Comparison of ENCODE assay signal across 8 cellular contexts in genomic region chr2:69742170-69742952, GRCh38. TPM values are rescaled to one million over a fixed set of nuclear protein-coding genes. Genes with fewer than 3 reads are reported as not detected.
DNase-seq lines count a peak whose midpoint lies in the region; ATAC-seq and TF ChIP-seq lines count a peak whose summit lies in the region.

No MANE protein-coding gene starts in this region.

- H3K4me1 ChIP-seq in PC-9 (replicated peaks; ENCODE audit: insufficient read depth) (peaks cover 51% of the 10 kb centered on the region), endodermal cell (ENCODE audit: control insufficient read depth, insufficient read depth, low read length) (no peaks in the 10 kb centered on the region)
- peaks cover 0 to 2% of the 10 kb centered on the region in 2 donors for H3K4me1 ChIP-seq in naive thymus-derived CD4-positive, alpha-beta T cell (ENCODE audit: control insufficient read depth in 2 of 2, insufficient read depth in 2 of 2, low read length in 2 of 2)

- H3K36me3 Mint-ChIP-seq in endodermal cell (ENCODE audit: low read depth), result peaks cover 3% of the 10 kb centered on the region
- H3K36me3 Mint-ChIP-seq in naive thymus-derived CD4-positive, alpha-beta T cell, result peaks cover 0 to 5% (median 0%) of the 10 kb centered on the region in 5 donors

- H3K9ac ChIP-seq in endodermal cell (ENCODE audit: extremely low read depth, low read length, poor library complexity, severe bottlenecking), result no peak overlapping the region

- H3K27me3 Mint-ChIP-seq in endodermal cell (ENCODE audit: insufficient read depth), result peaks cover 19% of the 10 kb centered on the region
- H3K27me3 Mint-ChIP-seq in naive thymus-derived CD4-positive, alpha-beta T cell, result peaks cover 0 to 17% (median 0%) of the 10 kb centered on the region in 5 donors

- H3K9me3 ChIP-seq in PC-9 (ENCODE audit: insufficient read depth, low read depth) (no peaks in the 10 kb centered on the region), endodermal cell (ENCODE audit: control insufficient read depth, low read length) (no peaks in the 10 kb centered on the region)
- H3K9me3 ChIP-seq in naive thymus-derived CD4-positive, alpha-beta T cell (ENCODE audit: control insufficient read depth in 2 of 3, low read length in 3 of 3), result no peaks in the 10 kb centered on the region

- intact Hi-C loops in PC-9 (cut with micrococcal nuclease; ENCODE audit: unreplicated experiment), result loop anchor here (5.0 kb wide), 1 partner anchor 150 kb away; the partner anchor contains the start of gene SNRNP27
- intact Hi-C loops in naive thymus-derived CD4-positive, alpha-beta T cell (cut with micrococcal nuclease), result loop anchor here (1.0 to 10.0 kb wide), 4 partner anchors 32 to 502 kb away; partner anchors contain the start of genes GMCL1 (in 1 of the 2) and TIA1 (in 1 of the 2)

- no peaks in the 10 kb centered on the region for H3K27me3 ChIP-seq in PC-9 (ENCODE audit: insufficient read depth, low read depth)
- H3K27me3 ChIP-seq in endodermal cell (ENCODE audit: control insufficient read depth, insufficient read depth, low read length, poor library complexity, severe bottlenecking), result peaks cover 20% of the 10 kb centered on the region
- no peaks in the 10 kb centered on the region for H3K27me3 ChIP-seq in naive thymus-derived CD4-positive, alpha-beta T cell (ENCODE audit: control insufficient read depth in 2 of 2, insufficient read depth in 2 of 2, low read length in 2 of 2)

- no peaks in the 10 kb centered on the region for H3K9me2 ChIP-seq in PC-9 (ENCODE audit: insufficient read depth)

- H3K4me3 ChIP-seq in GM12865 (ENCODE audit: low read depth, low read length) (peak overlapping the region; percentile 84), PC-9 (peak overlapping the region; percentile 71), endodermal cell (ENCODE audit: low read length) (peak overlapping the region; percentile 81)
- H3K4me3 ChIP-seq in naive thymus-derived CD4-positive, alpha-beta T cell (ENCODE audit: low read length), result peak overlapping the region; percentile 63

- peak overlapping the region; percentile 72 for H3K27ac ChIP-seq in PC-9
- H3K27ac ChIP-seq in endodermal cell (ENCODE audit: low read depth, low read length), result no peak overlapping the region
- H3K27ac ChIP-seq in naive thymus-derived CD4-positive, alpha-beta T cell (ENCODE audit: low read depth, low read length), result peak overlapping the region; percentile 67

- peak overlapping the region; percentile 98 for H2AFZ ChIP-seq in PC-9

- H3K79me2 ChIP-seq in PC-9 (ENCODE audit: low read depth), result peaks cover 32% of the 10 kb centered on the region

- peak overlapping the region; percentile 74 for H3K4me3 Mint-ChIP-seq in endodermal cell
- H3K4me3 Mint-ChIP-seq in naive thymus-derived CD4-positive, alpha-beta T cell, result peak overlapping the region; percentile 76 to 98 (median 92)

- peak; percentile 34 for ATAC-seq in naive thymus-derived CD4-positive, alpha-beta T cell

- POLR2A ChIA-PET in HEK293T (lab: Yijun Ruan, JAX), result interaction anchor here (0.7 to 2.1 kb wide), 9 partner anchors 14 to 373 kb away, joined by 3 to 6 read pairs (median 4); no protein-coding TSS in a partner anchor
- POLR2A ChIA-PET in PC-9 (lab: Charles Lee; ENCODE audit: unreplicated experiment), result no interaction called here
- POLR2A ChIA-PET in naive thymus-derived CD4-positive, alpha-beta T cell (lab: Charles Lee), result interaction anchor here (0.6 to 2.0 kb wide), 3 partner anchors 9 to 98 kb away, joined by 3 to 4 read pairs (median 4); no protein-coding TSS in a partner anchor

- peak overlapping the region; percentile 99 for H3K4me2 ChIP-seq in PC-9

- H3K36me3 ChIP-seq in PC-9 (ENCODE audit: low read depth) (no peaks in the 10 kb centered on the region), endodermal cell (ENCODE audit: control insufficient read depth, insufficient read depth, low read length) (no peaks in the 10 kb centered on the region)
- no peaks in the 10 kb centered on the region for H3K36me3 ChIP-seq in naive thymus-derived CD4-positive, alpha-beta T cell (ENCODE audit: control insufficient read depth in 2 of 3, insufficient read depth in 3 of 3, low read length in 3 of 3)

- TSS peak; percentile 35 for BruUV-seq in PC-9 (replicated peaks; lab: Mats Ljungman, UMichigan)

- TF ChIP-seq CTCF in GM12865 (IDR thresholded peaks at IDR 0.05; ENCODE audit: insufficient read depth, low read depth, low read length, missing control alignments) (no peak), PC-9 (conservative IDR thresholded peaks at IDR 0.05) (no peak), endodermal cell (conservative IDR thresholded peaks at IDR 0.05) (no peak)

- CTCF ChIA-PET in HEK293T (lab: Yijun Ruan, JAX) (interaction anchor here (0.6 to 4.8 kb wide), 2 partner anchors 17 to 175 kb away, joined by 3 to 24 read pairs; no protein-coding TSS in a partner anchor), PC-9 (lab: Charles Lee) (interaction anchor here (1.2 to 2.3 kb wide), 3 partner anchors 9 to 74 kb away, joined by 4 to 14 read pairs (median 6); no protein-coding TSS in a partner anchor)
- CTCF ChIA-PET in naive thymus-derived CD4-positive, alpha-beta T cell (lab: Charles Lee), result interaction anchor here (1.0 kb wide), 1 partner anchor 18 kb away, joined by 5 read pairs; no protein-coding TSS in a partner anchor

- H3F3A ChIP-seq in PC-9 (ENCODE audit: insufficient read depth, low read depth), result peaks cover 22% of the 10 kb centered on the region

- H4K20me1 ChIP-seq in PC-9 (ENCODE audit: insufficient read depth), result no peaks in the 10 kb centered on the region

- no peak overlapping the region for H3K27ac Mint-ChIP-seq in endodermal cell
- peak overlapping the region in 7 of 9 donors; percentile 7 to 93 (median 76) for H3K27ac Mint-ChIP-seq in naive thymus-derived CD4-positive, alpha-beta T cell

- DNase-seq in GM12865 (ENCODE audit: low read depth) (no peak), HEK293T (ENCODE audit: extremely low spot score) (peak; percentile 24), PC-9 (peak in 1 of 2 experiments; percentile 12), endodermal cell (no peak), NCI-H2196 (lab: John Stamatoyannopoulos, UW; ENCODE audit: unreplicated experiment) (no peak), NCI-H2227 treated with DMSO at 0.1 percent for 48 hours (lab: John Stamatoyannopoulos, UW) (no peak)
- no peak for DNase-seq in naive thymus-derived CD4-positive, alpha-beta T cell
- DNase-seq in activated CD8-positive, alpha-beta memory T cell treated with anti-CD3 and anti-CD28 coated beads for 24 hours, result no peak

- 20 to 33% methylated on average over 8 to 41 of the region's 41 CpGs for WGBS in endodermal cell (ENCODE audit: insufficient coverage in 1 of 2, insufficient read length in 1 of 2), 2 experiments

- peaks cover 25% of the 10 kb centered on the region for H3K4me1 Mint-ChIP-seq in endodermal cell
- H3K4me1 Mint-ChIP-seq in naive thymus-derived CD4-positive, alpha-beta T cell, result peaks cover 6 to 41% (median 14%) of the 10 kb centered on the region in 7 donors

- no peaks in the 10 kb centered on the region for H3K9me3 Mint-ChIP-seq in endodermal cell
- H3K9me3 Mint-ChIP-seq in naive thymus-derived CD4-positive, alpha-beta T cell, result no peaks in the 10 kb centered on the region

TF ChIP-seq in HEK293T, 16 proteins besides CTCF, POLR2A, EP300 and RAD21:
- TF ChIP-seq HDGF (IDR thresholded peaks at IDR 0.05; ENCODE audit: borderline replicate concordance) (no peak), ELF4 (IDR thresholded peaks at IDR 0.05) (no peak), LEF1 (IDR thresholded peaks at IDR 0.05; ENCODE audit: borderline replicate concordance) (no peak), CTBP1 (IDR thresholded peaks at IDR 0.05; ENCODE audit: borderline replicate concordance) (no peak), FOXK2 (IDR thresholded peaks at IDR 0.05) (no peak), SP1 (IDR thresholded peaks at IDR 0.05) (no peak), ZNF384 (IDR thresholded peaks at IDR 0.05) (no peak), NFRKB (IDR thresholded peaks at IDR 0.05) (no peak), TARDBP (IDR thresholded peaks at IDR 0.05) (no peak), FOXM1 (IDR thresholded peaks at IDR 0.05; ENCODE audit: borderline replicate concordance) (no peak), L3MBTL2 (conservative IDR thresholded peaks at IDR 0.05) (no peak), PKNOX1 (IDR thresholded peaks at IDR 0.05) (no peak), FOXA1 (IDR thresholded peaks at IDR 0.05) (no peak), SUZ12 (IDR thresholded peaks at IDR 0.05) (no peak), BHLHE40 (IDR thresholded peaks at IDR 0.05; ENCODE audit: borderline replicate concordance) (no peak), ARNT (IDR thresholded peaks at IDR 0.05) (no peak)

RNA-seq across cellular contexts. Expression of gene ANXA4, which starts 0.4 kb away (rescaled TPM):
- total RNA-seq in PC-9 (2021), result 82.9 and 109 TPM in 2 replicates
- total RNA-seq in endodermal cell, result 10 to 100 TPM; 18.0 to 21.4 TPM
- 11.0 TPM for polyA plus RNA-seq in endodermal cell (2013, experiment 1 of 2)
- polyA plus RNA-seq in endodermal cell (2013, experiment 2 of 2), result 11.1 TPM
- 10 to 100 TPM in 4 of 5 experiments, 1 to 10 TPM in 1; 8.0 to 75.6 (median 15.9) TPM for total RNA-seq in naive thymus-derived CD4-positive, alpha-beta T cell
- 1 to 10 TPM; 3.1 to 4.9 TPM for polyA plus RNA-seq in naive thymus-derived CD4-positive, alpha-beta T cell
